35 cellular contexts compared by ENCODE assay signal in genomic region chr10:56973766-56974165, GRCh38.
"Had no signal": no experiment of that assay in that cellular context is flagged by ENCODE, and none has a peak within 500 bp of the region (broad histone marks: within the 10 kb centered on the region; RNA-seq: fewer than 3 reads in every experiment).

No MANE protein-coding gene starts in this region.

- H3K27ac Mint-ChIP-seq: activated B cell treated with CpG ODN at 0.5 μM for 24 hours; activated CD4-positive, alpha-beta memory T cell treated with anti-CD3 and anti-CD28 coated beads for 36 hours; activated CD4-positive, alpha-beta T cell treated with anti-CD3 and anti-CD28 coated beads, Interleukin-2, amount 10 ng/mL, durations not matched to agents 24 days and 14 days; activated CD8-positive, alpha-beta T cell treated with anti-CD3 and anti-CD28 coated beads for 36 hours; activated naive CD4-positive, alpha-beta T cell treated with anti-CD3 and anti-CD28 coated beads for 36 hours; activated naive CD4-positive, alpha-beta T cell treated with anti-CD3 and anti-CD28 coated beads, Interleukin-2, amount 50 U/mL, for 72 hours; activated naive CD8-positive, alpha-beta T cell treated with anti-CD3 and anti-CD28 coated beads for 36 hours; activated T-cell treated with anti-CD3 and anti-CD28 coated beads, Interleukin-2, amount 50 U/mL, for 72 hours; activated T-helper 1 cell treated with anti-CD3 and anti-CD28 coated beads, Interleukin-12 subunit alpha, Interleukin-12 subunit beta, Interleukin-2, Interleukin-4 antibody, amounts not matched to agents 30 ng/mL and 10 ng/mL and 1 ng/mL, durations not matched to agents 14 hours and 24 hours and 36 hours; activated T-helper 17 cell treated with anti-CD3 and anti-CD28 coated beads, Interleukin-2, amount 50 U/mL, for 72 hours; brain; T-helper 1 cell treated with Interleukin-12 subunit alpha and Interleukin-12 subunit beta and Interleukin-4 antibody, amounts not matched to agents 30 μg/mL and 1 μg/mL, for 36 hours; T-helper 2 cell treated with Interferon-gamma antibody and Interleukin-4, amounts not matched to agents 5 μg/mL and 100 μg/mL, for 36 hours had no signal

- H3K4me3 Mint-ChIP-seq: activated B cell treated with CpG ODN at 0.5 μM for 24 hours; activated CD4-positive, alpha-beta memory T cell treated with anti-CD3 and anti-CD28 coated beads for 36 hours; activated CD4-positive, alpha-beta T cell treated with anti-CD3 and anti-CD28 coated beads, Interleukin-2, amount 10 ng/mL, durations not matched to agents 24 days and 14 days; activated CD8-positive, alpha-beta T cell treated with anti-CD3 and anti-CD28 coated beads for 36 hours; activated naive CD4-positive, alpha-beta T cell treated with anti-CD3 and anti-CD28 coated beads for 36 hours; activated naive CD8-positive, alpha-beta T cell treated with anti-CD3 and anti-CD28 coated beads for 36 hours; activated T-cell treated with anti-CD3 and anti-CD28 coated beads, Interleukin-2, amount 50 U/mL, for 4 hours; activated T-cell treated with anti-CD3 and anti-CD28 coated beads, Interleukin-2, amount 50 U/mL, for 72 hours; activated T-helper 1 cell treated with anti-CD3 and anti-CD28 coated beads, Interleukin-12 subunit alpha, Interleukin-12 subunit beta, Interleukin-2, Interleukin-4 antibody, amounts not matched to agents 30 ng/mL and 10 ng/mL and 1 ng/mL, durations not matched to agents 14 hours and 24 hours and 36 hours; activated T-helper 17 cell treated with anti-CD3 and anti-CD28 coated beads, Interleukin-2, amount 50 U/mL, for 72 hours; brain; central memory CD8-positive, alpha-beta T cell; T-helper 1 cell treated with Interleukin-12 subunit alpha and Interleukin-12 subunit beta and Interleukin-4 antibody, amounts not matched to agents 30 μg/mL and 1 μg/mL, for 36 hours; T-helper 2 cell treated with Interferon-gamma antibody and Interleukin-4, amounts not matched to agents 5 μg/mL and 100 μg/mL, for 36 hours had no signal

- H3K4me1 ChIP-seq: adrenal gland, ascending aorta had no signal

- H3K4me1 Mint-ChIP-seq: activated B cell treated with CpG ODN at 0.5 μM for 24 hours; activated CD4-positive, alpha-beta T cell treated with anti-CD3 and anti-CD28 coated beads, Interleukin-2, amount 10 ng/mL, durations not matched to agents 24 days and 14 days; activated naive CD8-positive, alpha-beta T cell treated with anti-CD3 and anti-CD28 coated beads for 36 hours; activated T-helper 17 cell treated with anti-CD3 and anti-CD28 coated beads, Interleukin-2, amount 50 U/mL, for 72 hours; brain; central memory CD8-positive, alpha-beta T cell had no signal

- H3K9me3 Mint-ChIP-seq: activated B cell treated with CpG ODN at 0.5 μM for 24 hours, brain had no signal

- H3K9me3 ChIP-seq: adrenal gland, ascending aorta had no signal

- H3K36me3 Mint-ChIP-seq: activated CD4-positive, alpha-beta memory T cell treated with anti-CD3 and anti-CD28 coated beads for 36 hours; activated naive CD4-positive, alpha-beta T cell treated with anti-CD3 and anti-CD28 coated beads, Interleukin-2, amount 50 U/mL, for 72 hours; activated naive CD8-positive, alpha-beta T cell treated with anti-CD3 and anti-CD28 coated beads for 36 hours; brain had no signal

- H3K27ac ChIP-seq: adrenal gland, ascending aorta, VCaP had no signal

- DNase-seq: activated B cell treated with CpG ODN at 0.5 μM for 24 hours; activated CD4-positive, alpha-beta memory T cell treated with anti-CD3 and anti-CD28 coated beads for 36 hours; activated CD4-positive, alpha-beta T cell treated with anti-CD3 and anti-CD28 coated beads for 4 hours; activated CD4-positive, alpha-beta T cell treated with anti-CD3 and anti-CD28 coated beads, Interleukin-2, amount 10 ng/mL, durations not matched to agents 24 days and 14 days; activated CD4-positive, alpha-beta T cell treated with anti-CD3 and anti-CD28 coated beads, Interleukin-2, amount 50 U/mL, for 1 hour; activated CD4-positive, alpha-beta T cell treated with anti-CD3 and anti-CD28 coated beads, Interleukin-2, amount 50 U/mL, for 4 hours; activated CD4-positive, CD25-positive, alpha-beta regulatory T cell treated with anti-CD3 and anti-CD28 coated beads, Interleukin-2, amount 50 U/mL, for 72 hours; activated CD8-positive, alpha-beta memory T cell treated with anti-CD3 and anti-CD28 coated beads, Interleukin-2, amount 50 U/mL, for 4 hours; activated CD8-positive, alpha-beta T cell treated with anti-CD3 and anti-CD28 coated beads for 36 hours; activated effector memory CD4-positive, alpha-beta T cell treated with anti-CD3 and anti-CD28 coated beads, Interleukin-2, amount 50 U/mL, for 16 hours; activated gamma-delta T cell treated with Interleukin-2 at 50 U/mL for 16 hours; activated naive CD4-positive, alpha-beta T cell; activated naive CD4-positive, alpha-beta T cell treated with anti-CD3 and anti-CD28 coated beads for 36 hours; activated naive CD4-positive, alpha-beta T cell treated with anti-CD3 and anti-CD28 coated beads, Interleukin-2, amount 50 U/mL, for 16 hours; activated naive CD8-positive, alpha-beta T cell treated with anti-CD3 and anti-CD28 coated beads for 36 hours; activated T-cell treated with anti-CD3 and anti-CD28 coated beads for 4 hours; activated T-cell treated with anti-CD3 and anti-CD28 coated beads, Interleukin-2, amount 50 U/mL, for 1 hour; activated T-cell treated with anti-CD3 and anti-CD28 coated beads, Interleukin-2, amount 50 U/mL, for 4 hours; activated T-cell treated with anti-CD3 and anti-CD28 coated beads, Interleukin-2, amount 50 U/mL, for 72 hours; adrenal gland; amniotic stem cell; caudate nucleus; cerebellar nuclear complex; T-helper 1 cell; T-helper 2 cell; T-helper 9 cell had no signal

- H3K36me3 ChIP-seq: adrenal gland, ascending aorta had no signal

- H3K27me3 ChIP-seq: adrenal gland, ascending aorta had no signal

- H3K4me3 ChIP-seq: adrenal gland, ascending aorta had no signal

- ATAC-seq: activated CD8-positive, alpha-beta T cell treated with anti-CD3 and anti-CD28 coated beads for 36 hours; activated naive CD4-positive, alpha-beta T cell treated with anti-CD3 and anti-CD28 coated beads, Interleukin-2, amount 50 U/mL, for 72 hours; activated T-cell treated with anti-CD3 and anti-CD28 coated beads, Interleukin-2, amount 50 U/mL, for 4 hours; activated T-cell treated with anti-CD3 and anti-CD28 coated beads, Interleukin-2, amount 50 U/mL, for 72 hours; activated T-helper 17 cell treated with anti-CD3 and anti-CD28 coated beads, Interleukin-2, amount 50 U/mL, for 72 hours had no signal

- H3K27me3 Mint-ChIP-seq: activated B cell treated with CpG ODN at 0.5 μM for 24 hours; activated CD4-positive, alpha-beta memory T cell treated with anti-CD3 and anti-CD28 coated beads for 36 hours; activated CD4-positive, alpha-beta T cell treated with anti-CD3 and anti-CD28 coated beads, Interleukin-2, amount 10 ng/mL, durations not matched to agents 24 days and 14 days; activated CD8-positive, alpha-beta T cell treated with anti-CD3 and anti-CD28 coated beads for 36 hours; activated naive CD8-positive, alpha-beta T cell treated with anti-CD3 and anti-CD28 coated beads for 36 hours; activated T-helper 17 cell treated with anti-CD3 and anti-CD28 coated beads, Interleukin-2, amount 50 U/mL, for 72 hours; brain; central memory CD8-positive, alpha-beta T cell had no signal
